In the genomic region with DNA sequence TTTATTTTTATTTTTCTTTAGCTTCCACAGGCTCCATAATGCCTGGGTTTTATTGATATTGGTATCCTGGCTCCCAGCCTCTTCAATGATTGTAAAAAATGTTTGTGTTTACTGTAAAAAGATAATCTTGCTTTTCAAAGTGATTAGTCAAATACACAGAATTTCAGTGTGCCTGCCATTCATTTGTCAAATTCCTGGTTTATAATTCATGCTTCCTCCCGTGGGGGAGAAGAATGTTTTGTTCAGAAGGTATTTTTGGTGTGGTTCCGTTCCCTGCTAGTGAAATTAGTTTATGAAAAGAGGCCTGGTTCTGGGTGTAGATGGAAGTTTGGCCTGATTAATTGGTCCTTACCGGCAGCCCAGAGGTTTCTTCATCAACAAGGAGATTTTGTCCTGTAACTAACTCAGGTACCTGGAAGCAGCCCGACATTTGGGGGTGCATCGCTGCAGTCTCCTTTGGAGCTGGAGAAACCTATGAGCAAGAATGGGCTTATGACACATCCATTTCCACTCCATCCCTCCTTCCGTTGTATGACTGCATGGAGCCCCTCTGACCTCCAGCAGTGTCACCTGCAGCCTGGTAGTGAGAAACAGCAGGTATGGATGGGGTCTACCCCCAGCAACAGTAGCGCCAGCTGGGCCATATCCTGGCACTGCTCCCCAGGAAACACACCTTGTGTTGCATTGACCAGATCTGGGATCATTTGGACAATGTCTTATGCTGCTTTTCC, we compare ENCODE assay signal across 15 cellular contexts.
A peak's percentile ranks its signal among the peaks of the same experiment; 100 is the strongest.
DNase-seq lines count a peak whose midpoint lies in the region; ATAC-seq and TF ChIP-seq lines count a peak whose summit lies in the region.
"Had no signal": no experiment of that assay in that cellular context is flagged by ENCODE, and none has a peak within 500 bp of the region (broad histone marks: within the 10 kb centered on the region; RNA-seq: fewer than 3 reads in every experiment).

No MANE protein-coding gene starts in this region.

- no peak for DNase-seq in GM23338 (ENCODE audit: low spot score)
- peak; percentile 37 for DNase-seq in adipocyte (ENCODE audit: low read depth)
- DNase-seq in iris pigment epithelial cell (ENCODE audit: low read depth): peak; percentile 63
- DNase-seq in thoracic aorta (ENCODE audit: low spot score): no peak
- DNase-seq in SHP77 treated with DMSO at 0.1 percent for 48 hours (lab: John Stamatoyannopoulos, UW): no peak
- DNase-seq in activated CD4-positive, alpha-beta memory T cell treated with anti-CD3 and anti-CD28 coated beads, Interleukin-2, amount 10 ng/mL, durations not matched to agents 7 days and 5 days: no peak
- DNase-seq: activated naive CD8-positive, alpha-beta T cell treated with anti-CD3 and anti-CD28 coated beads, Interleukin-2, amount 10 ng/mL, durations not matched to agents 7 days and 5 days; COR-L47; cortex of kidney; naive B cell; retina; stimulated activated naive CD4-positive, alpha-beta T cell treated with Interleukin-2 at 50 U/mL for 16 hours; T-cell had no signal

- H3K9me3 Mint-ChIP-seq in GM23338: 0 out of 3 replicates have a peak, but pooled peaks cover 2% of the 10 kb centered on the region
- no peaks in the 10 kb centered on the region for H3K9me3 Mint-ChIP-seq in activated CD4-positive, alpha-beta memory T cell treated with anti-CD3 and anti-CD28 coated beads, Interleukin-2, amount 10 ng/mL, durations not matched to agents 7 days and 5 days
- H3K9me3 Mint-ChIP-seq: activated naive CD8-positive, alpha-beta T cell treated with anti-CD3 and anti-CD28 coated beads, Interleukin-2, amount 10 ng/mL, durations not matched to agents 7 days and 5 days; naive B cell; T-cell had no signal

- no peaks in the 10 kb centered on the region for H3K27me3 ChIP-seq in GM23338 (ENCODE audit: insufficient read depth)
- no peaks in the 10 kb centered on the region for H3K27me3 ChIP-seq in adipocyte (replicated peaks; ENCODE audit: control insufficient read depth, insufficient read depth, low read length)
- H3K27me3 ChIP-seq in thoracic aorta (replicated peaks; ENCODE audit: insufficient read depth): no peaks in the 10 kb centered on the region

- peaks cover 38% of the 10 kb centered on the region for H3K36me3 Mint-ChIP-seq in GM23338 (ENCODE audit: low read depth)
- no peaks in the 10 kb centered on the region for H3K36me3 Mint-ChIP-seq in activated CD4-positive, alpha-beta memory T cell treated with anti-CD3 and anti-CD28 coated beads, Interleukin-2, amount 10 ng/mL, durations not matched to agents 7 days and 5 days (ENCODE audit: low read depth)
- H3K36me3 Mint-ChIP-seq: activated naive CD8-positive, alpha-beta T cell treated with anti-CD3 and anti-CD28 coated beads, Interleukin-2, amount 10 ng/mL, durations not matched to agents 7 days and 5 days; naive B cell had no signal

- POLR2A ChIA-PET in activated CD4-positive, alpha-beta memory T cell treated with anti-CD3 and anti-CD28 coated beads, Interleukin-2, amount 10 ng/mL, durations not matched to agents 7 days and 5 days (lab: Charles Lee): no interaction called here

- no peak overlapping the region for H3K4me3 Mint-ChIP-seq in GM23338
- H3K4me3 Mint-ChIP-seq in activated CD4-positive, alpha-beta memory T cell treated with anti-CD3 and anti-CD28 coated beads, Interleukin-2, amount 10 ng/mL, durations not matched to agents 7 days and 5 days: no peak overlapping the region
- H3K4me3 Mint-ChIP-seq: activated naive CD8-positive, alpha-beta T cell treated with anti-CD3 and anti-CD28 coated beads, Interleukin-2, amount 10 ng/mL, durations not matched to agents 7 days and 5 days; naive B cell; T-cell had no signal

- H3K4me1 ChIP-seq in GM23338 (ENCODE audit: insufficient read depth): peaks cover 9% of the 10 kb centered on the region
- peaks cover 9% of the 10 kb centered on the region for H3K4me1 ChIP-seq in adipocyte (ENCODE audit: control insufficient read depth, insufficient read depth, low read length)
- H3K4me1 ChIP-seq in thoracic aorta (ENCODE audit: control insufficient read depth in 1 of 2, low read depth in 2 of 2): peaks cover 23 to 78% of the 10 kb centered on the region in 2 donors

- peaks cover 52% of the 10 kb centered on the region for H3K79me2 ChIP-seq in GM23338 (replicated peaks; ENCODE audit: insufficient read depth)

- no peaks in the 10 kb centered on the region for H3K9me2 ChIP-seq in GM23338 (ENCODE audit: insufficient read depth)

- H3K9ac ChIP-seq in adipocyte (ENCODE audit: low read length): no peak overlapping the region

- peaks cover 25% of the 10 kb centered on the region; the same call in 1 of the 2 replicates for H4K20me1 ChIP-seq in GM23338 (replicated peaks; ENCODE audit: insufficient read depth)

- H3K9me3 ChIP-seq in adipocyte (ENCODE audit: control insufficient read depth, low read length) (no peaks in the 10 kb centered on the region), thoracic aorta (no peaks in the 10 kb centered on the region)

- H3F3A ChIP-seq in GM23338 (replicated peaks; ENCODE audit: low read depth): no peaks in the 10 kb centered on the region; the same call in 1 of the 2 replicates

- no peak for TF ChIP-seq CTCF in GM23338 (conservative IDR thresholded peaks at IDR 0.05; ENCODE audit: low read depth in 2 of 2)
- no peak for TF ChIP-seq CTCF in thoracic aorta (IDR thresholded peaks at IDR 0.05)

- H3K27ac ChIP-seq in GM23338 (ENCODE audit: low read depth) (no peak overlapping the region), thoracic aorta (peak overlapping the region; percentile 83 to 84)

- H3K27ac Mint-ChIP-seq in GM23338: 0 out of 2 replicates have a peak overlapping the region, but pooled peaks have one; percentile 82
- no peak overlapping the region for H3K27ac Mint-ChIP-seq in activated CD4-positive, alpha-beta memory T cell treated with anti-CD3 and anti-CD28 coated beads, Interleukin-2, amount 10 ng/mL, durations not matched to agents 7 days and 5 days
- H3K27ac Mint-ChIP-seq: activated naive CD8-positive, alpha-beta T cell treated with anti-CD3 and anti-CD28 coated beads, Interleukin-2, amount 10 ng/mL, durations not matched to agents 7 days and 5 days; T-cell had no signal

- ATAC-seq in GM23338 (no peak), thoracic aorta (ENCODE audit: insufficient number of reproducible peaks, low FRiP score, low read depth) (no peak), GM19035 (IDR thresholded peaks at IDR 0.05; ENCODE audit: unreplicated experiment) (no peak)
- ATAC-seq: activated CD4-positive, CD25-positive, alpha-beta regulatory T cell treated with anti-CD3 and anti-CD28 coated beads, Interleukin-2, amount 50 U/mL, for 24 hours; T-cell had no signal

- H3K4me1 Mint-ChIP-seq in GM23338: peaks cover 27% of the 10 kb centered on the region
- peaks cover 13% of the 10 kb centered on the region for H3K4me1 Mint-ChIP-seq in activated CD4-positive, alpha-beta memory T cell treated with anti-CD3 and anti-CD28 coated beads, Interleukin-2, amount 10 ng/mL, durations not matched to agents 7 days and 5 days

- CTCF ChIA-PET in activated CD4-positive, alpha-beta memory T cell treated with anti-CD3 and anti-CD28 coated beads, Interleukin-2, amount 10 ng/mL, durations not matched to agents 7 days and 5 days (lab: Charles Lee): interaction anchor here (0.7 kb wide), 1 partner anchor 248 kb away, joined by 3 read pairs; no protein-coding TSS in a partner anchor

- H3K27me3 Mint-ChIP-seq in GM23338 (ENCODE audit: insufficient read depth, low read depth, poor library complexity): no peaks in the 10 kb centered on the region
- no peaks in the 10 kb centered on the region for H3K27me3 Mint-ChIP-seq in activated CD4-positive, alpha-beta memory T cell treated with anti-CD3 and anti-CD28 coated beads, Interleukin-2, amount 10 ng/mL, durations not matched to agents 7 days and 5 days
- H3K27me3 Mint-ChIP-seq: activated naive CD8-positive, alpha-beta T cell treated with anti-CD3 and anti-CD28 coated beads, Interleukin-2, amount 10 ng/mL, durations not matched to agents 7 days and 5 days; naive B cell; T-cell had no signal

- H3K4me3 ChIP-seq in GM23338 (no peak overlapping the region), adipocyte (ENCODE audit: low read length) (no peak overlapping the region), thoracic aorta (no peak overlapping the region)

- H3K36me3 ChIP-seq in GM23338 (ENCODE audit: insufficient read depth) (peaks cover 12% of the 10 kb centered on the region; the same call in 1 of the 2 replicates), adipocyte (ENCODE audit: control insufficient read depth, insufficient read depth, low read length, severe bottlenecking) (peaks cover 2% of the 10 kb centered on the region), thoracic aorta (peaks cover 5% of the 10 kb centered on the region)

- no peak overlapping the region for H2AFZ ChIP-seq in GM23338

- H3K4me2 ChIP-seq in GM23338: no peak overlapping the region

TF ChIP-seq in GM23338, 12 proteins besides CTCF, POLR2A, EP300 and RAD21 (continues in another document):
- TF ChIP-seq CREB1 (CRISPR knock-in tag; IDR thresholded peaks at IDR 0.05; ENCODE audit: low read depth): no peak
- TF ChIP-seq ZNF331 (CRISPR knock-in tag; IDR thresholded peaks at IDR 0.05; ENCODE audit: low read depth): no peak
- no peak for TF ChIP-seq JUNB (IDR thresholded peaks at IDR 0.05; ENCODE audit: unreplicated experiment)
- TF ChIP-seq NANOG (IDR thresholded peaks at IDR 0.05; ENCODE audit: borderline replicate concordance): no peak
- TF ChIP-seq EZH2 (IDR thresholded peaks at IDR 0.05; ENCODE audit: low read depth, unreplicated experiment): no peak
- TF ChIP-seq POLR2AphosphoS5 (IDR thresholded peaks at IDR 0.05; ENCODE audit: low read depth): no peak
- TF ChIP-seq ETS1 (IDR thresholded peaks at IDR 0.05): no peak
- TF ChIP-seq STAT1 (IDR thresholded peaks at IDR 0.05; ENCODE audit: unreplicated experiment): no peak

Comparison
In these comparisons a context has a peak if more than half of its experiments do, and no peak if none do; other contexts are left out.
1. DNase-seq: peak in adipocyte (single experiment) and iris pigment epithelial cell (single experiment); none in GM23338 (single experiment), thoracic aorta (single experiment), SHP77 treated with DMSO at 0.1 percent for 48 hours (single experiment) and activated CD4-positive, alpha-beta memory T cell treated with anti-CD3 and anti-CD28 coated beads, Interleukin-2, amount 10 ng/mL, durations not matched to agents 7 days and 5 days (single experiment).